8 cellular contexts compared by ENCODE assay signal in genomic region chr9:132114102-132114707, GRCh38. TPM values are rescaled to one million over a fixed set of nuclear protein-coding genes. Genes with fewer than 3 reads are reported as not detected.
A peak's percentile ranks its signal among the peaks of the same experiment; 100 is the strongest.
DNase-seq lines count a peak whose midpoint lies in the region; TF ChIP-seq lines count a peak whose summit lies in the region.

No MANE protein-coding gene starts in this region.

- peak; percentile 69 for DNase-seq in A172 (ENCODE audit: low spot score)
- DNase-seq in activated T-cell treated with anti-CD3 and anti-CD28 coated beads, Interleukin-2, amount 50 U/mL, for 1 hour = peak; percentile 43
- peak; percentile 64 for DNase-seq in globus pallidus (ENCODE audit: low spot score)
- DNase-seq in posterior cingulate gyrus = peak in 8 of 10 donors; percentile 29 to 93 (median 63)
- no peak for DNase-seq in COLO668 (lab: John Stamatoyannopoulos, UW; ENCODE audit: unreplicated experiment)
- no peak for DNase-seq in NCI-H748 (lab: John Stamatoyannopoulos, UW; ENCODE audit: unreplicated experiment)
- DNase-seq in NCI-H2171 (lab: John Stamatoyannopoulos, UW) = no peak

- no peak for TF ChIP-seq EP300 in Ishikawa (IDR thresholded peaks at IDR 0.05; ENCODE audit: borderline replicate concordance)

- intact Hi-C loops in posterior cingulate gyrus (cut with DNase I) = no loop called here

- no peak; the same call in 1 of the 2 replicates for TF ChIP-seq RAD21 in Ishikawa (IDR thresholded peaks at IDR 0.05; ENCODE audit: low read depth)

TF ChIP-seq in Ishikawa, 13 proteins besides CTCF, POLR2A, EP300 and RAD21:
- TF ChIP-seq MAX (IDR thresholded peaks at IDR 0.05) (peak; percentile 81), CREB1 (IDR thresholded peaks at IDR 0.05; ENCODE audit: low read depth) (no peak), NFIC (IDR thresholded peaks at IDR 0.05) (no peak), EGR1 (IDR thresholded peaks at IDR 0.05) (no peak; the same call in 1 of the 2 replicates), TEAD4 (IDR thresholded peaks at IDR 0.05) (0 out of 2 replicates have a peak, but pooled peaks have one; percentile 7), YY1 (IDR thresholded peaks at IDR 0.05; ENCODE audit: low read depth) (peak; percentile 66), ZBTB7A (IDR thresholded peaks at IDR 0.05; ENCODE audit: low read depth) (no peak), FOXM1 (IDR thresholded peaks at IDR 0.05; ENCODE audit: borderline replicate concordance, low read depth) (no peak), CEBPB (IDR thresholded peaks at IDR 0.05) (no peak), TAF1 (IDR thresholded peaks at IDR 0.05; ENCODE audit: low read depth) (no peak), REST (IDR thresholded peaks at IDR 0.05; ENCODE audit: low read depth) (peak; percentile 100), TCF12 (IDR thresholded peaks at IDR 0.05; ENCODE audit: low read depth) (0 out of 2 replicates have a peak, but pooled peaks have one; percentile 44)
- TF ChIP-seq, protein P1, sequence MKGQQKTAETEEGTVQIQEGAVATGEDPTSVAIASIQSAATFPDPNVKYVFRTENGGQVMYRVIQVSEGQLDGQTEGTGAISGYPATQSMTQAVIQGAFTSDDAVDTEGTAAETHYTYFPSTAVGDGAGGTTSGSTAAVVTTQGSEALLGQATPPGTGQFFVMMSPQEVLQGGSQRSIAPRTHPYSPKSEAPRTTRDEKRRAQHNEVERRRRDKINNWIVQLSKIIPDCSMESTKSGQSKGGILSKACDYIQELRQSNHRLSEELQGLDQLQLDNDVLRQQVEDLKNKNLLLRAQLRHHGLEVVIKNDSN (IDR thresholded peaks at IDR 0.05) = no peak
TF ChIP-seq in Ishikawa: peak in this region for 5.

RNA-seq across cellular contexts. Expression of gene MED27, which starts 34.5 kb away (rescaled TPM):
- total RNA-seq in A172 (2014; rRNA removed; shearing (Covaris generic)) = 20.7 and 30.2 TPM in 2 replicates

RNA-seq across cellular contexts. Expression of gene NTNG2, which starts 47.7 kb away (rescaled TPM):
- total RNA-seq in A172 (2014; rRNA removed; shearing (Covaris generic)) = 3.8 and 5.7 TPM in 2 replicates

Comparison
In these comparisons a context has a peak if more than half of its experiments do, and no peak if none do; other contexts are left out.
1. DNase-seq: peak in A172 (single experiment), activated T-cell treated with anti-CD3 and anti-CD28 coated beads, Interleukin-2, amount 50 U/mL, for 1 hour (single experiment), globus pallidus (single experiment) and posterior cingulate gyrus (8 of 10); none in COLO668 (single experiment), NCI-H748 (single experiment) and NCI-H2171 (single experiment).